Comparison of ENCODE assay signal across 8 cellular contexts in genomic region chrX:1391370-1391706, GRCh38. TPM values are rescaled to one million over a fixed set of nuclear protein-coding genes. Genes with fewer than 3 reads are reported as not detected.
DNase-seq lines count a peak whose midpoint lies in the region; ATAC-seq and TF ChIP-seq lines count a peak whose summit lies in the region.

No MANE protein-coding gene starts in this region.

- peak overlapping the region; percentile 96 for H3K4me3 ChIP-seq in psoas muscle

- H3K9me3 ChIP-seq in psoas muscle: no peaks in the 10 kb centered on the region

- ATAC-seq in foreskin keratinocyte (no peak), psoas muscle (no peak), HG03095 (IDR thresholded peaks at IDR 0.05; ENCODE audit: unreplicated experiment) (no peak)

- peaks cover 11 to 51% of the 10 kb centered on the region in 2 donors for H3K36me3 ChIP-seq in psoas muscle (ENCODE audit: insufficient read depth in 1 of 2, low read depth in 1 of 2)

- 0% methylated on average over 10 to 19 of the region's 19 CpGs for WGBS in psoas muscle, 3 donors

- peak in 2 of 3 donors; percentile 86 to 90 for DNase-seq in stimulated activated CD4-positive, alpha-beta T cell treated with anti-CD3 and anti-CD28 coated beads, Interleukin-12 subunit alpha, Interleukin-12 subunit beta, amount 100 ng/mL, for 48 hours (ENCODE audit: low read depth in 2 of 3, low spot score in 1 of 3)
- no peak for DNase-seq in stimulated activated CD4-positive, alpha-beta T cell treated with anti-CD3 and anti-CD28 coated beads, Interleukin-4, amount 100 ng/mL, for 1 hour
- peak; percentile 82 for DNase-seq in T-helper 22 cell (ENCODE audit: low read depth)
- DNase-seq in foreskin keratinocyte: no peak
- peak in 1 of 2 donors; percentile 97 for DNase-seq in psoas muscle
- no peak for DNase-seq in T-helper 9 cell
- DNase-seq in NCI-H69 (lab: John Stamatoyannopoulos, UW): no peak

- no peaks in the 10 kb centered on the region for H3K4me1 ChIP-seq in foreskin keratinocyte
- peaks cover 46% of the 10 kb centered on the region for H3K4me1 ChIP-seq in psoas muscle

- intact Hi-C loops in psoas muscle (cut with DNase I): loop anchor here (5.0 to 10.0 kb wide), 2 partner anchors 53 to 61 kb away; partner anchors contain the start of gene ASMTL (in 1 of the 2)

- H3K27ac ChIP-seq in foreskin keratinocyte (peak overlapping the region; percentile 86), psoas muscle (peak overlapping the region; percentile 99)

- TF ChIP-seq CTCF in foreskin keratinocyte (conservative IDR thresholded peaks at IDR 0.05) (no peak), psoas muscle (IDR thresholded peaks at IDR 0.05) (no peak)

- H3K27me3 ChIP-seq in foreskin keratinocyte (no peaks in the 10 kb centered on the region), psoas muscle (ENCODE audit: insufficient read depth in 3 of 3, low read length in 2 of 3) (no peaks in the 10 kb centered on the region)

RNA-seq across cellular contexts. Expression of gene SLC25A6, which starts 0.6 kb away (rescaled TPM):
- total RNA-seq in foreskin keratinocyte (197 and 198 TPM in 2 replicates), psoas muscle (10 to 100 TPM; 73.9 to 92.4 (median 81.5) TPM)
- polyA plus RNA-seq in foreskin keratinocyte (345 and 383 TPM in 2 replicates), psoas muscle (100 to 1,000 TPM in 1 of 3 donors, 10 to 100 TPM in 2; 48.4 to 189 (median 97.1) TPM)

RNA-seq across cellular contexts. Expression of gene IL3RA, which starts 54.8 kb away (rescaled TPM):
- total RNA-seq in foreskin keratinocyte (not detected in 2 replicates), psoas muscle (1 to 10 TPM; 1.5 to 8.3 (median 4.6) TPM)
- polyA plus RNA-seq in foreskin keratinocyte (not detected in 2 replicates), psoas muscle (1 to 10 TPM; 3.4 to 7.0 (median 4.6) TPM)

Comparison
In these comparisons a context has a peak if more than half of its experiments do, and no peak if none do; other contexts are left out.
1. DNase-seq: peak in stimulated activated CD4-positive, alpha-beta T cell treated with anti-CD3 and anti-CD28 coated beads, Interleukin-12 subunit alpha, Interleukin-12 subunit beta, amount 100 ng/mL, for 48 hours (2 of 3) and T-helper 22 cell (single experiment); none in stimulated activated CD4-positive, alpha-beta T cell treated with anti-CD3 and anti-CD28 coated beads, Interleukin-4, amount 100 ng/mL, for 1 hour (single experiment), foreskin keratinocyte (0 of 2), T-helper 9 cell (single experiment) and NCI-H69 (single experiment).